ENCODE assay signal across 28 cellular contexts in the genomic region with DNA sequence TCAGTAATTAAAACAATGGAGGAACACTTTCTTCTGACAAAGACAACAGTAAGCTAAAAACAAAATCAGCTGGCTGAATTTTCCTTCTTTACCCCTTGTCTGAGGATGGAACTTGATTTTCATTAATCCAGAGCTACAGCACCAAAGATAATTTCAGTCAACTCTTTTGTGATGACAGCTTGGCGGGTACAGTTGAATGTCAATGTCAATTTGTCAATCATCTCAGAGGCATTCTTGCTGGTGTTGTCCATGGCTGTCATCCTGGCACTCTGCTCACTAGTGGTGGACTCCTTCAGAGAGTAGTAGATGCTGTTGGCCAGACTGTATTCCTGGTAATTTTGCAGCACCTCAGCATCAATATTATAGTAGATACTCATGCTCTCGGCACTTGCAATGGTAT.
"Had no signal": no experiment of that assay in that cellular context is flagged by ENCODE, and none has a peak within 500 bp of the region (broad histone marks: within the 10 kb centered on the region; RNA-seq: fewer than 3 reads in every experiment).

No MANE protein-coding gene starts in this region.

- H3K36me3 ChIP-seq: stomach, suprapubic skin, thoracic aorta, thyroid gland, tibial artery, tibial nerve, transverse colon, upper lobe of left lung, upper lobe of right lung, uterus, vagina had no signal

- H3K9me3 ChIP-seq: suprapubic skin, testis, thoracic aorta, thyroid gland, tibial artery, transverse colon, upper lobe of left lung, upper lobe of right lung, uterus, vagina had no signal

- H3K4me3 Mint-ChIP-seq: stimulated activated effector memory CD8-positive, alpha-beta T cell treated with anti-CD3 and anti-CD28 coated beads, Interleukin-12 subunit alpha, Interleukin-12 subunit beta, amount 100 ng/mL, for 72 hours; stimulated activated memory B cell treated with anti-CD40 and anti-IgM and Interleukin-4, amounts not matched to agents 10 μg/mL and 1 μg/mL and 100 μg/mL, for 72 hours; stimulated activated naive B cell treated with anti-CD40 and anti-IgM and Interleukin-4, amounts not matched to agents 10 μg/mL and 1 μg/mL and 100 μg/mL, for 72 hours; stimulated activated naive CD8-positive, alpha-beta T cell treated with anti-CD3 and anti-CD28 coated beads, Interleukin-15, amount 100 ng/mL, for 72 hours; stimulated activated naive CD8-positive, alpha-beta T cell treated with anti-CD3 and anti-CD28 coated beads, Interleukin-15, Interleukin-2, amounts not matched to agents 100 ng/mL and 50 ng/mL, for 24 hours; type B pancreatic cell had no signal

- H3K27me3 Mint-ChIP-seq: stimulated activated memory B cell treated with anti-CD40 and anti-IgM and Interleukin-4, amounts not matched to agents 10 μg/mL and 1 μg/mL and 100 μg/mL, for 72 hours; stimulated activated naive B cell treated with anti-CD40 and anti-IgM and Interleukin-4, amounts not matched to agents 10 μg/mL and 1 μg/mL and 100 μg/mL, for 72 hours; stimulated activated naive CD8-positive, alpha-beta T cell treated with anti-CD3 and anti-CD28 coated beads, Interleukin-15, amount 100 ng/mL, for 72 hours had no signal

- H3K27ac Mint-ChIP-seq: stimulated activated effector memory CD8-positive, alpha-beta T cell treated with anti-CD3 and anti-CD28 coated beads, Interleukin-12 subunit alpha, Interleukin-12 subunit beta, amount 100 ng/mL, for 72 hours; stimulated activated memory B cell treated with anti-CD40 and anti-IgM and Interleukin-4, amounts not matched to agents 10 μg/mL and 1 μg/mL and 100 μg/mL, for 72 hours; stimulated activated naive B cell treated with anti-CD40 and anti-IgM and Interleukin-4, amounts not matched to agents 10 μg/mL and 1 μg/mL and 100 μg/mL, for 72 hours; stimulated activated naive CD8-positive, alpha-beta T cell treated with anti-CD3 and anti-CD28 coated beads, Interleukin-15, amount 100 ng/mL, for 72 hours; stimulated activated naive CD8-positive, alpha-beta T cell treated with anti-CD3 and anti-CD28 coated beads, Interleukin-15, Interleukin-2, amounts not matched to agents 100 ng/mL and 50 ng/mL, for 24 hours; type B pancreatic cell had no signal

- H3K36me3 Mint-ChIP-seq: stimulated activated effector memory CD8-positive, alpha-beta T cell treated with anti-CD3 and anti-CD28 coated beads, Interleukin-12 subunit alpha, Interleukin-12 subunit beta, amount 100 ng/mL, for 72 hours; stimulated activated memory B cell treated with anti-CD40 and anti-IgM and Interleukin-4, amounts not matched to agents 10 μg/mL and 1 μg/mL and 100 μg/mL, for 72 hours had no signal

- H3K4me1 Mint-ChIP-seq: stimulated activated effector memory CD8-positive, alpha-beta T cell treated with anti-CD3 and anti-CD28 coated beads, Interleukin-12 subunit alpha, Interleukin-12 subunit beta, amount 100 ng/mL, for 72 hours; stimulated activated memory B cell treated with anti-CD40 and anti-IgM and Interleukin-4, amounts not matched to agents 10 μg/mL and 1 μg/mL and 100 μg/mL, for 72 hours; stimulated activated naive B cell treated with anti-CD40 and anti-IgM and Interleukin-4, amounts not matched to agents 10 μg/mL and 1 μg/mL and 100 μg/mL, for 72 hours; stimulated activated naive CD8-positive, alpha-beta T cell treated with anti-CD3 and anti-CD28 coated beads, Interleukin-15, amount 100 ng/mL, for 72 hours had no signal

- H3K27me3 ChIP-seq: stomach, suprapubic skin, testis, thyroid gland, tibial artery, tibial nerve, transverse colon, upper lobe of left lung, upper lobe of right lung, uterus, vagina had no signal

- DNase-seq: stimulated activated CD4-positive, alpha-beta T cell treated with anti-CD3 and anti-CD28 coated beads, Interleukin-2, amount 100 ng/mL, for 48 hours; stimulated activated CD4-positive, alpha-beta T cell treated with anti-CD3 and anti-CD28 coated beads, Interleukin-4, amount 100 ng/mL, for 1 hour; stimulated activated CD4-positive, alpha-beta T cell treated with anti-CD3 and anti-CD28 coated beads, Interleukin-4, amount 100 ng/mL, for 24 hours; stimulated activated CD4-positive, alpha-beta T cell treated with anti-CD3 and anti-CD28 coated beads, Interleukin-4, amount 100 ng/mL, for 4 hours; stimulated activated CD8-positive, alpha-beta memory T cell treated with anti-CD3 and anti-CD28 coated beads, Interleukin-4, amount 100 ng/mL, for 48 hours; stimulated activated naive B cell treated with anti-CD40 and anti-IgM and Interleukin-4, amounts not matched to agents 10 μg/mL and 1 μg/mL and 100 μg/mL, for 72 hours; stimulated activated naive CD4-positive, alpha-beta T cell; stimulated activated naive CD4-positive, alpha-beta T cell treated with Interleukin-2 at 50 U/mL for 16 hours; stimulated activated naive CD8-positive, alpha-beta T cell treated with anti-CD3 and anti-CD28 coated beads, Interleukin-15, amount 100 ng/mL, for 72 hours; stimulated activated naive CD8-positive, alpha-beta T cell treated with anti-CD3 and anti-CD28 coated beads, Interleukin-15, Interleukin-2, amounts not matched to agents 100 U/mL and 50 U/mL, for 24 hours; stomach; substantia nigra; testis; thyroid gland; tibial artery; transverse colon; trophoblast cell; upper lobe of left lung; upper lobe of right lung; uterus had no signal

- ATAC-seq: stimulated activated effector memory CD8-positive, alpha-beta T cell treated with anti-CD3 and anti-CD28 coated beads, Interleukin-12 subunit alpha, Interleukin-12 subunit beta, amount 100 ng/mL, for 72 hours; stimulated activated memory B cell treated with anti-CD40 and anti-IgM and Interleukin-4, amounts not matched to agents 10 μg/mL and 1 μg/mL and 100 μg/mL, for 72 hours; stimulated activated naive B cell treated with anti-CD40 and anti-IgM and Interleukin-4, amounts not matched to agents 10 μg/mL and 1 μg/mL and 100 μg/mL, for 72 hours; stimulated activated naive CD8-positive, alpha-beta T cell treated with anti-CD3 and anti-CD28 coated beads, Interleukin-15, amount 100 ng/mL, for 72 hours; stimulated activated naive CD8-positive, alpha-beta T cell treated with anti-CD3 and anti-CD28 coated beads, Interleukin-15, Interleukin-2, amounts not matched to agents 100 U/mL and 50 U/mL, for 24 hours; upper lobe of right lung had no signal

- H3K27ac ChIP-seq: stomach, suprapubic skin, testis, thoracic aorta, thyroid gland, tibial artery, tibial nerve, transverse colon, upper lobe of left lung, upper lobe of right lung, uterus, vagina had no signal

- H3K4me3 ChIP-seq: stomach, suprapubic skin, testis, thoracic aorta, thyroid gland, tibial artery, tibial nerve, transverse colon, upper lobe of left lung, upper lobe of right lung, uterus, vagina had no signal
